15 cellular contexts compared by ENCODE assay signal in genomic region chr9:105672711-105673234, GRCh38. TPM values are rescaled to one million over a fixed set of nuclear protein-coding genes. Genes with fewer than 3 reads are reported as not detected.
DNase-seq lines count a peak whose midpoint lies in the region; ATAC-seq and TF ChIP-seq lines count a peak whose summit lies in the region.
"Had no signal": no experiment of that assay in that cellular context is flagged by ENCODE, and none has a peak within 500 bp of the region (broad histone marks: within the 10 kb centered on the region; RNA-seq: fewer than 3 reads in every experiment).

No MANE protein-coding gene starts in this region.

- H3F3A ChIP-seq in OCI-LY1 (ENCODE audit: insufficient read depth, low read length) = no peaks in the 10 kb centered on the region

- no peak for TF ChIP-seq POLR2A in body of pancreas (IDR thresholded peaks at IDR 0.05)

- no peaks in the 10 kb centered on the region for H3K27me3 Mint-ChIP-seq in endothelial cell (ENCODE audit: unreplicated experiment)

- no peak overlapping the region for H3K4me3 Mint-ChIP-seq in endothelial cell (ENCODE audit: unreplicated experiment)
- H3K4me3 Mint-ChIP-seq: activated naive CD8-positive, alpha-beta T cell treated with anti-CD3 and anti-CD28 coated beads, Interleukin-2, amount 10 ng/mL, durations not matched to agents 7 days and 5 days; type B pancreatic cell had no signal

- no peaks in the 10 kb centered on the region for H3K9me2 ChIP-seq in OCI-LY1 (ENCODE audit: low read depth, low read length)

- H3K9me3 Mint-ChIP-seq in endothelial cell (ENCODE audit: unreplicated experiment) = no peaks in the 10 kb centered on the region
- H3K9me3 Mint-ChIP-seq: activated naive CD8-positive, alpha-beta T cell treated with anti-CD3 and anti-CD28 coated beads, Interleukin-2, amount 10 ng/mL, durations not matched to agents 7 days and 5 days; type B pancreatic cell had no signal

- no peaks in the 10 kb centered on the region for H3K36me3 Mint-ChIP-seq in endothelial cell (ENCODE audit: low read depth, unreplicated experiment)
- H3K36me3 Mint-ChIP-seq: activated naive CD8-positive, alpha-beta T cell treated with anti-CD3 and anti-CD28 coated beads, Interleukin-2, amount 10 ng/mL, durations not matched to agents 7 days and 5 days; type B pancreatic cell had no signal

- 28 to 41% methylated on average over 3 of the region's 3 CpGs for WGBS in body of pancreas, 2 donors

- TF ChIP-seq CTCF in OCI-LY1 (IDR thresholded peaks at IDR 0.05; ENCODE audit: low read length) (no peak), mucosa of descending colon (IDR thresholded peaks at IDR 0.05) (no peak), body of pancreas (IDR thresholded peaks at IDR 0.05) (no peak), endothelial cell (IDR thresholded peaks at IDR 0.05; ENCODE audit: unreplicated experiment) (no peak), GM10266 (IDR thresholded peaks at IDR 0.05; ENCODE audit: control insufficient read depth, insufficient read depth, low read depth, missing control alignments) (no peak)

- no peak overlapping the region for H3K27ac Mint-ChIP-seq in endothelial cell (ENCODE audit: unreplicated experiment)
- H3K27ac Mint-ChIP-seq: activated naive CD8-positive, alpha-beta T cell treated with anti-CD3 and anti-CD28 coated beads, Interleukin-2, amount 10 ng/mL, durations not matched to agents 7 days and 5 days; type B pancreatic cell had no signal

- H2AFZ ChIP-seq in OCI-LY1 (ENCODE audit: low read length) = peak overlapping the region; percentile 34; the same call in 1 of the 2 replicates

- H3K79me2 ChIP-seq in OCI-LY1 (ENCODE audit: insufficient read depth, low read length) = no peaks in the 10 kb centered on the region

- DNase-seq in NCI-H1105 treated with DMSO at 0.1 percent for 48 hours (lab: John Stamatoyannopoulos, UW) (peak; percentile 19), NCI-H1105 (lab: John Stamatoyannopoulos, UW) (no peak), mucosa of descending colon (peak in 1 of 3 donors; percentile 9), body of pancreas (no peak), endothelial cell (ENCODE audit: low spot score) (no peak), GM10266 (ENCODE audit: extremely low spot score) (no peak)
- DNase-seq: 8988T; activated naive CD8-positive, alpha-beta T cell treated with anti-CD3 and anti-CD28 coated beads, Interleukin-2, amount 10 ng/mL, durations not matched to agents 7 days and 5 days; cerebellar nuclear complex; mesendoderm; pancreas; RPMI8226 had no signal

- intact Hi-C loops in mucosa of descending colon (cut with DNase I, micrococcal nuclease) = no loop called here
- intact Hi-C loops in body of pancreas (cut with DNase I) = no loop called here

- H3K36me3 ChIP-seq in OCI-LY1 (ENCODE audit: insufficient read depth, low read length) = no peaks in the 10 kb centered on the region
- H3K36me3 ChIP-seq in mucosa of descending colon (ENCODE audit: low read depth) = no peaks in the 10 kb centered on the region
- no peaks in the 10 kb centered on the region for H3K36me3 ChIP-seq in body of pancreas (replicated peaks in 1 of 2; ENCODE audit: insufficient read depth in 1 of 2, low read depth in 2 of 2)
- H3K36me3 ChIP-seq: pancreas had no signal

- H3K4me1 ChIP-seq in OCI-LY1 (ENCODE audit: insufficient read depth, low read length, severe bottlenecking) (peaks cover 10% of the 10 kb centered on the region), mucosa of descending colon (ENCODE audit: low read depth) (no peaks in the 10 kb centered on the region), body of pancreas (no peaks in the 10 kb centered on the region)
- H3K4me1 ChIP-seq: pancreas had no signal

- no peak overlapping the region for H3K9ac ChIP-seq in OCI-LY1 (ENCODE audit: low read length)

- H3K9me3 ChIP-seq in OCI-LY1 (ENCODE audit: low read length) (no peaks in the 10 kb centered on the region), mucosa of descending colon (no peaks in the 10 kb centered on the region), body of pancreas (no peaks in the 10 kb centered on the region)
- H3K9me3 ChIP-seq: pancreas had no signal

- H3K4me1 Mint-ChIP-seq in endothelial cell (ENCODE audit: unreplicated experiment) = peaks cover 7% of the 10 kb centered on the region
- H3K4me1 Mint-ChIP-seq: activated naive CD8-positive, alpha-beta T cell treated with anti-CD3 and anti-CD28 coated beads, Interleukin-2, amount 10 ng/mL, durations not matched to agents 7 days and 5 days had no signal

- H3K4me3 ChIP-seq in OCI-LY1 (ENCODE audit: low read depth, low read length, poor library complexity, severe bottlenecking) (no peak overlapping the region), mucosa of descending colon (no peak overlapping the region), body of pancreas (no peak overlapping the region)
- H3K4me3 ChIP-seq: pancreas had no signal

- peak overlapping the region; percentile 5; the same call in 1 of the 2 replicates for H3K4me2 ChIP-seq in OCI-LY1 (ENCODE audit: low read length)

- peak; percentile 70 for ATAC-seq in HG03469 (IDR thresholded peaks at IDR 0.05; ENCODE audit: unreplicated experiment)
- peak; percentile 83 for ATAC-seq in mucosa of descending colon
- ATAC-seq in body of pancreas = no peak
- ATAC-seq: pancreas had no signal

- no peaks in the 10 kb centered on the region for H4K20me1 ChIP-seq in OCI-LY1 (ENCODE audit: insufficient read depth, low read length)

- H3K27me3 ChIP-seq in OCI-LY1 (ENCODE audit: insufficient read depth, low read length) (no peaks in the 10 kb centered on the region), body of pancreas (no peaks in the 10 kb centered on the region)
- H3K27me3 ChIP-seq: pancreas had no signal

- H3K27ac ChIP-seq in OCI-LY1 (ENCODE audit: low read depth, low read length, poor library complexity, severe bottlenecking) (no peak overlapping the region), body of pancreas (no peak overlapping the region)
- H3K27ac ChIP-seq: pancreas had no signal

RNA-seq across cellular contexts. Expression of gene TAL2, which starts 10.5 kb away (rescaled TPM):
- total RNA-seq in mucosa of descending colon = under 1 TPM in 1 of 3 donors, not detected in 2; 0.65 TPM
- total RNA-seq in body of pancreas = not detected
- total RNA-seq in endothelial cell (ENCODE audit: unreplicated experiment) = 3.5 TPM
- total RNA-seq: activated naive CD8-positive, alpha-beta T cell treated with anti-CD3 and anti-CD28 coated beads, Interleukin-2, amount 10 ng/mL, durations not matched to agents 7 days and 5 days had no signal

RNA-seq across cellular contexts. Expression of gene TMEM38B, which starts 21.6 kb away (rescaled TPM):
- total RNA-seq in mucosa of descending colon (10 to 100 TPM; 19.3 to 36.8 (median 19.3) TPM), body of pancreas (10 to 100 TPM in 1 of 2 donors, under 1 TPM in 1; 0.66 to 21.3 TPM), endothelial cell (ENCODE audit: unreplicated experiment) (11.8 TPM)
